Comparison of ENCODE assay signal across 21 cellular contexts in the genomic region with DNA sequence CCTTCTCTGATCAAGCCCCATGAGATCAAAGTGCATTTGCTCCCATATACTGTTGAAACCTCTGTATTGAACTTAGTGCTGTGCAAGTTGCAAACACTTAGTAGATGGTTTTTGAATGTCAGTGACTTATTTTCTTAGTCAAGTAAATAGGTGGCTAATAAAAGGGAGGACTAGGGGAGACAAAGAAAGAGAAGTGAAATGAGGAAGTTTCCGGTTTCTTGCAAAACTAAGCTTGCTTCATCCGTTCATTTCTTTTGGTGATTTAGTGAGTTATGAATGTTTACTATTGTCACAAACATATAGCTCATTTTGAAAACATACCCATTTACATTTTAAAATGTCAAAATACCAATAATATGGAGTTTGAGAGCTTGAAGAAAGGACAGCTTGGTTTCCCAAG. TPM values are rescaled to one million over a fixed set of nuclear protein-coding genes. Genes with fewer than 3 reads are reported as not detected.
DNase-seq lines count a peak whose midpoint lies in the region; ATAC-seq, FAIRE-seq and TF ChIP-seq lines count a peak whose summit lies in the region.
"Had no signal": no experiment of that assay in that cellular context is flagged by ENCODE, and none has a peak within 500 bp of the region (broad histone marks: within the 10 kb centered on the region; RNA-seq: fewer than 3 reads in every experiment).

No MANE protein-coding gene starts in this region.

- H3K36me3 Mint-ChIP-seq in T-helper 2 cell treated with Interferon-gamma antibody and Interleukin-4, amounts not matched to agents 5 μg/mL and 100 μg/mL, for 36 hours (ENCODE audit: low read depth): no peaks in the 10 kb centered on the region
- H3K36me3 Mint-ChIP-seq: CD4-positive, CD25-positive, alpha-beta regulatory T cell; T-cell had no signal

- H3K27me3 Mint-ChIP-seq in T-helper 2 cell treated with Interferon-gamma antibody and Interleukin-4, amounts not matched to agents 5 μg/mL and 100 μg/mL, for 36 hours (ENCODE audit: low read depth): no peaks in the 10 kb centered on the region
- H3K27me3 Mint-ChIP-seq: CD4-positive, CD25-positive, alpha-beta regulatory T cell had no signal

- H3K4me3 ChIP-seq in vagina: no peak overlapping the region
- H3K4me3 ChIP-seq: SJSA1 had no signal

- no peak overlapping the region for H3K4me3 Mint-ChIP-seq in T-helper 2 cell treated with Interferon-gamma antibody and Interleukin-4, amounts not matched to agents 5 μg/mL and 100 μg/mL, for 36 hours
- H3K4me3 Mint-ChIP-seq: CD4-positive, CD25-positive, alpha-beta regulatory T cell; T-cell had no signal

- no peak overlapping the region for H3K27ac Mint-ChIP-seq in T-helper 2 cell treated with Interferon-gamma antibody and Interleukin-4, amounts not matched to agents 5 μg/mL and 100 μg/mL, for 36 hours
- H3K27ac Mint-ChIP-seq: CD4-positive, CD25-positive, alpha-beta regulatory T cell; T-cell had no signal

- no peaks in the 10 kb centered on the region for H3K9me3 Mint-ChIP-seq in T-helper 2 cell treated with Interferon-gamma antibody and Interleukin-4, amounts not matched to agents 5 μg/mL and 100 μg/mL, for 36 hours

- H3K27ac ChIP-seq in vagina: peak overlapping the region; percentile 34
- H3K27ac ChIP-seq: RWPE1, SJSA1 had no signal

- no peaks in the 10 kb centered on the region for H3K4me1 Mint-ChIP-seq in T-helper 2 cell treated with Interferon-gamma antibody and Interleukin-4, amounts not matched to agents 5 μg/mL and 100 μg/mL, for 36 hours (ENCODE audit: low read depth)
- H3K4me1 Mint-ChIP-seq: CD4-positive, CD25-positive, alpha-beta regulatory T cell; T-cell had no signal

- no peak for TF ChIP-seq CTCF in vagina (IDR thresholded peaks at IDR 0.05)

- no peak for TF ChIP-seq POLR2A in H54 (IDR thresholded peaks at IDR 0.05; ENCODE audit: low read depth, low read length)
- no peak for TF ChIP-seq POLR2A in vagina (IDR thresholded peaks at IDR 0.05)

- no peaks in the 10 kb centered on the region for H3K9me3 ChIP-seq in vagina
- H3K9me3 ChIP-seq: Caco-2, SJSA1 had no signal

- intact Hi-C loops in vagina (cut with DNase I): no loop called here

- no peaks in the 10 kb centered on the region for H3K27me3 ChIP-seq in vagina
- H3K27me3 ChIP-seq: SJSA1 had no signal

- peaks cover 9% of the 10 kb centered on the region for H3K4me1 ChIP-seq in vagina
- H3K4me1 ChIP-seq: Caco-2, SJSA1 had no signal

- no peak for ATAC-seq in GM18909 (IDR thresholded peaks at IDR 0.05; ENCODE audit: poor library complexity, unreplicated experiment)
- no peak for ATAC-seq in GM21526 (IDR thresholded peaks at IDR 0.05; ENCODE audit: low FRiP score, unreplicated experiment)
- ATAC-seq: PC-3, T-cell had no signal

- peak; percentile 27 for FAIRE-seq in H54 (lab: Jason Lieb, UNC)

- DNase-seq in H54 (ENCODE audit: insufficient read length, low spot score): no peak
- DNase-seq in NOMO-1 (lab: John Stamatoyannopoulos, UW; ENCODE audit: unreplicated experiment in 2 of 2): peak; percentile 43 to 88
- peak; percentile 86 for DNase-seq in SKM-1 treated with dmso at 0.1 percent for 144 hours (lab: John Stamatoyannopoulos, UW; ENCODE audit: unreplicated experiment)
- DNase-seq in vagina (ENCODE audit: extremely low spot score in 2 of 2): no peak
- DNase-seq in T-helper 2 cell treated with Interferon-gamma antibody and Interleukin-4, amounts not matched to agents 5 μg/mL and 100 μg/mL, for 36 hours (ENCODE audit: low spot score): no peak
- DNase-seq: Caco-2; CD4-positive, CD25-positive, alpha-beta regulatory T cell; EL; KBM-7; NCI-H1105 treated with DMSO at 0.1 percent for 48 hours; NCI-H1694 treated with DMSO at 0.1 percent for 48 hours; NCI-H2107; NCI-H226; NCI-H524 treated with DMSO at 0.1 percent for 48 hours; PC-3; T-cell had no signal

- no peaks in the 10 kb centered on the region for H3K36me3 ChIP-seq in vagina
- H3K36me3 ChIP-seq: SJSA1 had no signal

RNA-seq across cellular contexts. Expression of gene ADAMTS5, which starts 23.0 kb away (rescaled TPM):
- total RNA-seq in vagina: 20.4 TPM
- total RNA-seq: A673; Caco-2; CD4-positive, CD25-positive, alpha-beta regulatory T cell; PC-3 had no signal

Comparison
In these comparisons a context has a peak if more than half of its experiments do, and no peak if none do; other contexts are left out.
1. DNase-seq: peak in NOMO-1 (2 of 2) and SKM-1 treated with dmso at 0.1 percent for 144 hours (single experiment); none in H54 (single experiment), vagina (0 of 2) and T-helper 2 cell treated with Interferon-gamma antibody and Interleukin-4, amounts not matched to agents 5 μg/mL and 100 μg/mL, for 36 hours (single experiment).